In genomic region chr11:48091426-48092102, GRCh38 we compare ENCODE assay signal across 33 cellular contexts.
DNase-seq lines count a peak whose midpoint lies in the region; ATAC-seq and TF ChIP-seq lines count a peak whose summit lies in the region.
"Had no signal": no experiment of that assay in that cellular context is flagged by ENCODE, and none has a peak within 500 bp of the region (broad histone marks: within the 10 kb centered on the region; RNA-seq: fewer than 3 reads in every experiment).

No MANE protein-coding gene starts in this region.

- peak overlapping the region; percentile 46; the same call in 1 of the 2 replicates for H3K27ac ChIP-seq in C4-2B
- H3K27ac ChIP-seq in CD4-positive, alpha-beta memory T cell (ENCODE audit: low read depth, low read length), result no peak overlapping the region
- peak overlapping the region in 40 of 59 donors; percentile 2 to 96 (median 57) for H3K27ac ChIP-seq in dorsolateral prefrontal cortex
- H3K27ac ChIP-seq: BLaER1 treated with 17β-estradiol and CSF1 and Interleukin-3, amounts not matched to agents 10 nM and 100 nM; coronary artery; skin epidermis; thoracic aorta had no signal

- no peaks in the 10 kb centered on the region for H3K9me3 ChIP-seq in CD4-positive, alpha-beta memory T cell (ENCODE audit: control insufficient read depth in 1 of 2, low read length in 2 of 2)
- H3K9me3 ChIP-seq: BLaER1 treated with 17β-estradiol and CSF1 and Interleukin-3, amounts not matched to agents 10 nM and 100 nM; pancreas; thoracic aorta had no signal

- H3K36me3 ChIP-seq in CD4-positive, alpha-beta memory T cell (ENCODE audit: insufficient read depth, low read length), result no peaks in the 10 kb centered on the region
- H3K36me3 ChIP-seq: pancreas, thoracic aorta had no signal

- CTCF ChIA-PET in CD4-positive, alpha-beta memory T cell (lab: Charles Lee; ENCODE audit: partially characterized antibody), result interaction anchor here (1.8 kb wide), 1 partner anchor 142 kb away, joined by 4 read pairs; no protein-coding TSS in a partner anchor

- H3K9me3 Mint-ChIP-seq in CD4-positive, alpha-beta memory T cell, result no peaks in the 10 kb centered on the region
- no peaks in the 10 kb centered on the region for H3K9me3 Mint-ChIP-seq in osteocyte (ENCODE audit: unreplicated experiment)
- H3K9me3 Mint-ChIP-seq: activated naive CD8-positive, alpha-beta T cell treated with anti-CD3 and anti-CD28 coated beads, Interleukin-2, amount 10 ng/mL, durations not matched to agents 7 days and 5 days; activated T-cell treated with anti-CD3 and anti-CD28 coated beads, Interleukin-2, amount 50 U/mL, for 4 hours; nephron progenitor cell had no signal

- TF ChIP-seq CTCF in C4-2B (conservative IDR thresholded peaks at IDR 0.05) (no peak), dorsolateral prefrontal cortex (IDR thresholded peaks at IDR 0.05 in 54 of 56, conservative IDR thresholded peaks at IDR 0.05 in 2 of 56; ENCODE audit: low read depth in 1 of 56, partially characterized antibody in 56 of 56) (no peak), osteocyte (IDR thresholded peaks at IDR 0.05) (no peak)

- peaks cover 0 to 1% of the 10 kb centered on the region in 2 donors for H3K36me3 Mint-ChIP-seq in CD4-positive, alpha-beta memory T cell
- no peaks in the 10 kb centered on the region for H3K36me3 Mint-ChIP-seq in osteocyte (ENCODE audit: unreplicated experiment)

- DNase-seq in CD4-positive, alpha-beta memory T cell, result no peak
- DNase-seq in dorsolateral prefrontal cortex (no peak), osteocyte (ENCODE audit: extremely low spot score, unreplicated experiment) (peak; percentile 25), DMS114 treated with DMSO at 0.1 percent for 48 hours (lab: John Stamatoyannopoulos, UW; ENCODE audit: unreplicated experiment) (no peak)
- DNase-seq in central memory CD4-positive, alpha-beta T cell, result no peak
- DNase-seq: activated CD4-positive, alpha-beta T cell treated with anti-CD3 and anti-CD28 coated beads for 36 hours; activated gamma-delta T cell treated with Interleukin-2 at 50 U/mL for 16 hours; activated naive CD8-positive, alpha-beta T cell treated with anti-CD3 and anti-CD28 coated beads, Interleukin-2, amount 10 ng/mL, durations not matched to agents 7 days and 5 days; activated T-cell treated with anti-CD3 and anti-CD28 coated beads, Interleukin-2, amount 50 U/mL, for 4 hours; aorta; DMS79 treated with DMSO at 0.1 percent for 48 hours; foreskin fibroblast; GDM1; kidney; left ventricle myocardium superior; NCI-H1417 treated with DMSO at 0.1 percent for 48 hours; NCI-H2081; NCI-H2227 treated with DMSO at 0.1 percent for 48 hours; NCI-H526; nephron progenitor cell; NK-92 treated with Interleukin-12 subunit alpha and Interleukin-12 subunit beta, amount 100 ng/mL, for 24 hours; pancreas; retina; SHP77; stimulated activated naive CD4-positive, alpha-beta T cell treated with Interleukin-2 at 50 U/mL for 16 hours had no signal

- POLR2A ChIA-PET in CD4-positive, alpha-beta memory T cell (lab: Charles Lee; ENCODE audit: partially characterized antibody), result interaction anchor here (0.8 to 1.3 kb wide), 2 partner anchors 35 to 90 kb away, joined by 3 to 4 read pairs; no protein-coding TSS in a partner anchor

- H3K27me3 ChIP-seq in CD4-positive, alpha-beta memory T cell (ENCODE audit: insufficient read depth, low read length), result no peaks in the 10 kb centered on the region
- no peaks in the 10 kb centered on the region for H3K27me3 ChIP-seq in dorsolateral prefrontal cortex
- H3K27me3 ChIP-seq: BLaER1 treated with 17β-estradiol and CSF1 and Interleukin-3, amounts not matched to agents 10 nM and 100 nM; pancreas had no signal

- ATAC-seq in HG03108 (IDR thresholded peaks at IDR 0.05; ENCODE audit: unreplicated experiment), result no peak
- ATAC-seq: activated CD4-positive, alpha-beta T cell treated with anti-CD3 and anti-CD28 coated beads for 36 hours; activated T-cell treated with anti-CD3 and anti-CD28 coated beads, Interleukin-2, amount 50 U/mL, for 4 hours; esophagus mucosa; HCT116; left ventricle myocardium superior; pancreas had no signal

- peaks cover 39% of the 10 kb centered on the region for H3K4me1 ChIP-seq in CD4-positive, alpha-beta memory T cell (ENCODE audit: insufficient read depth, low read length)

- peak overlapping the region in 5 of 7 donors; percentile 9 to 68 (median 57) for H3K27ac Mint-ChIP-seq in CD4-positive, alpha-beta memory T cell
- no peak overlapping the region for H3K27ac Mint-ChIP-seq in osteocyte (ENCODE audit: unreplicated experiment)
- H3K27ac Mint-ChIP-seq: activated CD4-positive, alpha-beta T cell treated with anti-CD3 and anti-CD28 coated beads for 36 hours; activated naive CD8-positive, alpha-beta T cell treated with anti-CD3 and anti-CD28 coated beads, Interleukin-2, amount 10 ng/mL, durations not matched to agents 7 days and 5 days had no signal

- intact Hi-C loops in CD4-positive, alpha-beta memory T cell (cut with micrococcal nuclease), result no loop called here
- intact Hi-C loops in dorsolateral prefrontal cortex (cut with DNase I), result no loop called here

- H3K4me1 Mint-ChIP-seq in CD4-positive, alpha-beta memory T cell, result peaks cover 40 to 86% (median 60%) of the 10 kb centered on the region in 4 donors
- peaks cover 26% of the 10 kb centered on the region for H3K4me1 Mint-ChIP-seq in osteocyte (ENCODE audit: unreplicated experiment)

- no peak overlapping the region for H3K4me3 Mint-ChIP-seq in CD4-positive, alpha-beta memory T cell
- no peak overlapping the region for H3K4me3 Mint-ChIP-seq in osteocyte (ENCODE audit: unreplicated experiment)
- H3K4me3 Mint-ChIP-seq: activated CD4-positive, alpha-beta T cell treated with anti-CD3 and anti-CD28 coated beads for 36 hours; activated naive CD8-positive, alpha-beta T cell treated with anti-CD3 and anti-CD28 coated beads, Interleukin-2, amount 10 ng/mL, durations not matched to agents 7 days and 5 days; activated T-cell treated with anti-CD3 and anti-CD28 coated beads, Interleukin-2, amount 50 U/mL, for 4 hours; nephron progenitor cell had no signal

- H3K27me3 Mint-ChIP-seq in CD4-positive, alpha-beta memory T cell, result no peaks in the 10 kb centered on the region
- H3K27me3 Mint-ChIP-seq in osteocyte (ENCODE audit: unreplicated experiment), result no peaks in the 10 kb centered on the region
- H3K27me3 Mint-ChIP-seq: activated CD4-positive, alpha-beta T cell treated with anti-CD3 and anti-CD28 coated beads for 36 hours; activated naive CD8-positive, alpha-beta T cell treated with anti-CD3 and anti-CD28 coated beads, Interleukin-2, amount 10 ng/mL, durations not matched to agents 7 days and 5 days had no signal

- no peak overlapping the region for H3K4me3 ChIP-seq in CD4-positive, alpha-beta memory T cell (ENCODE audit: low read length in 2 of 2)
- no peak overlapping the region for H3K4me3 ChIP-seq in dorsolateral prefrontal cortex
- H3K4me3 ChIP-seq: BLaER1 treated with 17β-estradiol and CSF1 and Interleukin-3, amounts not matched to agents 10 nM and 100 nM; coronary artery; pancreas; skin epidermis; thoracic aorta had no signal
